Comparison of ENCODE assay signal across 1 cellular context in genomic region chr11:74770456-74770855, GRCh38.
TF ChIP-seq lines count a peak whose summit lies in the region.

No MANE protein-coding gene starts in this region.

TF ChIP-seq in endothelial cell of umbilical vein, 7 proteins besides CTCF, POLR2A, EP300 and RAD21:
- no peak for TF ChIP-seq EZH2 (IDR thresholded peaks at IDR 0.05; ENCODE audit: borderline replicate concordance, low read depth, low read length, severe bottlenecking)
- TF ChIP-seq, protein P1, sequence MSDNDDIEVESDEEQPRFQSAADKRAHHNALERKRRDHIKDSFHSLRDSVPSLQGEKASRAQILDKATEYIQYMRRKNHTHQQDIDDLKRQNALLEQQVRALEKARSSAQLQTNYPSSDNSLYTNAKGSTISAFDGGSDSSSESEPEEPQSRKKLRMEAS (IDR thresholded peaks at IDR 0.05; ENCODE audit: insufficient read depth, insufficient read length) = no peak
- TF ChIP-seq FOS (IDR thresholded peaks at IDR 0.05; ENCODE audit: borderline replicate concordance, insufficient read depth, low read length) = peak; percentile 26
- no peak for TF ChIP-seq POLR2AphosphoS5 (IDR thresholded peaks at IDR 0.05; ENCODE audit: insufficient read depth, low read depth, low read length)
- peak; percentile 44 for TF ChIP-seq JUN (IDR thresholded peaks at IDR 0.05; ENCODE audit: borderline replicate concordance, insufficient read depth, insufficient read length, low read depth)
- no peak for TF ChIP-seq MYC (IDR thresholded peaks at IDR 0.05; ENCODE audit: low read depth, low read length)
